Comparison of ENCODE assay signal across 2 cellular contexts in genomic region chr3:197686899-197687298, GRCh38.
TF ChIP-seq lines count a peak whose summit lies in the region.

No MANE protein-coding gene starts in this region.

TF ChIP-seq in IMR-90, 13 proteins besides CTCF, POLR2A, EP300 and RAD21:
- no peak for TF ChIP-seq USF2 (IDR thresholded peaks at IDR 0.05; ENCODE audit: low read depth, low read length)
- TF ChIP-seq ELK1 (IDR thresholded peaks at IDR 0.05; ENCODE audit: borderline replicate concordance, low read depth, low read length), result no peak
- TF ChIP-seq SMC3 (IDR thresholded peaks at IDR 0.05; ENCODE audit: low read depth, low read length), result no peak
- no peak for TF ChIP-seq CHD1 (IDR thresholded peaks at IDR 0.05; ENCODE audit: low read depth, low read length)
- no peak for TF ChIP-seq MAFK (IDR thresholded peaks at IDR 0.05; ENCODE audit: low read depth, low read length)
- no peak for TF ChIP-seq RFX5 (IDR thresholded peaks at IDR 0.05; ENCODE audit: low read depth, low read length)
- no peak for TF ChIP-seq RCOR1 (IDR thresholded peaks at IDR 0.05; ENCODE audit: insufficient replicate concordance, low read length)
- no peak for TF ChIP-seq MAZ (IDR thresholded peaks at IDR 0.05; ENCODE audit: borderline replicate concordance, low read depth, low read length)
- no peak for TF ChIP-seq NFE2L2 (IDR thresholded peaks at IDR 0.05; ENCODE audit: low read depth, low read length)
- no peak for TF ChIP-seq FOS (IDR thresholded peaks at IDR 0.05; ENCODE audit: low read depth, low read length)
- TF ChIP-seq CEBPB (IDR thresholded peaks at IDR 0.05; ENCODE audit: low read depth, low read length), result no peak
- no peak for TF ChIP-seq MXI1 (IDR thresholded peaks at IDR 0.05; ENCODE audit: borderline replicate concordance, low read depth, low read length)
- no peak for TF ChIP-seq BHLHE40 (IDR thresholded peaks at IDR 0.05; ENCODE audit: low read depth, low read length)
TF ChIP-seq in IMR-90: peak in this region for 0.

TF ChIP-seq in GM12878, 131 proteins besides CTCF, POLR2A, EP300 and RAD21:
- TF ChIP-seq ETV6 (conservative IDR thresholded peaks at IDR 0.05 in 1 of 2, IDR thresholded peaks at IDR 0.05 in 1 of 2; ENCODE audit: borderline replicate concordance in 1 of 2, low read depth in 1 of 2) (no peak), TAF1 (IDR thresholded peaks at IDR 0.05; ENCODE audit: borderline replicate concordance, low read depth, low read length) (peak; percentile 37; the same call in 1 of the 2 replicates)
TF ChIP-seq in GM12878: peak in this region for 1.
